ENCODE assay signal across 9 cellular contexts in genomic region chr9:130432796-130433167, GRCh38. TPM values are rescaled to one million over a fixed set of nuclear protein-coding genes. Genes with fewer than 3 reads are reported as not detected.
DNase-seq lines count a peak whose midpoint lies in the region; ATAC-seq and TF ChIP-seq lines count a peak whose summit lies in the region.
"Had no signal": no experiment of that assay in that cellular context is flagged by ENCODE, and none has a peak within 500 bp of the region (broad histone marks: within the 10 kb centered on the region; RNA-seq: fewer than 3 reads in every experiment).

No MANE protein-coding gene starts in this region.

- H3K9me3 ChIP-seq in AG04450 (ENCODE audit: control insufficient read depth, insufficient read depth, low read length), result peaks cover 16% of the 10 kb centered on the region
- no peaks in the 10 kb centered on the region for H3K9me3 ChIP-seq in esophagus muscularis mucosa
- no peaks in the 10 kb centered on the region for H3K9me3 ChIP-seq in effector memory CD4-positive, alpha-beta T cell (ENCODE audit: control insufficient read depth, low read length)
- H3K9me3 ChIP-seq: gastrocnemius medialis had no signal

- DNase-seq in AG04450 (ENCODE audit: low read depth, low spot score) (no peak), NCI-H69 (lab: John Stamatoyannopoulos, UW) (peak; percentile 68), esophagus muscularis mucosa (ENCODE audit: extremely low spot score) (no peak), natural killer cell (no peak), NOMO-1 (lab: John Stamatoyannopoulos, UW; ENCODE audit: unreplicated experiment in 2 of 2) (no peak)
- DNase-seq in effector memory CD4-positive, alpha-beta T cell, result no peak
- no peak for DNase-seq in activated naive CD4-positive, alpha-beta T cell (lab: John Stamatoyannopoulos, UW)
- DNase-seq: gastrocnemius medialis had no signal

- no peak overlapping the region for H3K27ac Mint-ChIP-seq in natural killer cell

- H3K9me3 Mint-ChIP-seq in natural killer cell, result no peaks in the 10 kb centered on the region

- POLR2A ChIA-PET in AG04450 (lab: Yijun Ruan, JAX), result no interaction called here

- TF ChIP-seq CTCF in AG04450 (IDR thresholded peaks at IDR 0.05; ENCODE audit: low read depth, low read length) (no peak), esophagus muscularis mucosa (IDR thresholded peaks at IDR 0.05) (no peak), natural killer cell (IDR thresholded peaks at IDR 0.05) (no peak)

- H3K27ac ChIP-seq in AG04450 (ENCODE audit: low read depth, low read length), result no peak overlapping the region
- H3K27ac ChIP-seq in esophagus muscularis mucosa (replicated peaks in 1 of 4), result no peak overlapping the region
- no peak overlapping the region for H3K27ac ChIP-seq in effector memory CD4-positive, alpha-beta T cell (ENCODE audit: insufficient read depth, low read length, poor library complexity, severe bottlenecking)
- H3K27ac ChIP-seq: gastrocnemius medialis had no signal

- intact Hi-C loops in esophagus muscularis mucosa (cut with DNase I), result loop anchor here (10.0 kb wide), 1 partner anchor 188 kb away; no protein-coding TSS in a partner anchor
- intact Hi-C loops in natural killer cell (cut with micrococcal nuclease), result no loop called here

- peaks cover 5 to 17% (median 13%) of the 10 kb centered on the region in 4 donors for H3K4me1 ChIP-seq in esophagus muscularis mucosa
- H3K4me1 ChIP-seq in effector memory CD4-positive, alpha-beta T cell (ENCODE audit: control insufficient read depth, insufficient read depth, low read length, poor library complexity, severe bottlenecking), result no peaks in the 10 kb centered on the region
- H3K4me1 ChIP-seq: gastrocnemius medialis had no signal

- TF ChIP-seq EP300 in esophagus muscularis mucosa (IDR thresholded peaks at IDR 0.05), result no peak

- H3K27me3 Mint-ChIP-seq in natural killer cell (ENCODE audit: low read depth in 2 of 2), result peaks cover 20 to 27% of the 10 kb centered on the region in 2 donors

- CTCF ChIA-PET in AG04450 (lab: Charles Lee), result interaction anchor here (1.2 kb wide), 1 partner anchor 10 kb away, joined by 4 read pairs; no protein-coding TSS in a partner anchor

- TF ChIP-seq POLR2A in esophagus muscularis mucosa (IDR thresholded peaks at IDR 0.05; ENCODE audit: low read depth), result no peak

- H3K4me3 ChIP-seq in AG04450 (ENCODE audit: low read depth, low read length) (0 out of 2 replicates have a peak overlapping the region, but pooled peaks have one; percentile 18), esophagus muscularis mucosa (peak overlapping the region; percentile 47 to 58 (median 50))
- H3K4me3 ChIP-seq in effector memory CD4-positive, alpha-beta T cell (ENCODE audit: insufficient read depth, low read depth, low read length, poor library complexity, severe bottlenecking), result no peak overlapping the region
- H3K4me3 ChIP-seq: gastrocnemius medialis had no signal

- peak overlapping the region; percentile 56 for H3K4me3 Mint-ChIP-seq in natural killer cell

- H3K36me3 Mint-ChIP-seq in natural killer cell, result no peaks in the 10 kb centered on the region

- H3K36me3 ChIP-seq in esophagus muscularis mucosa, result peaks cover 0 to 15% (median 4%) of the 10 kb centered on the region in 4 donors
- H3K36me3 ChIP-seq in effector memory CD4-positive, alpha-beta T cell (ENCODE audit: control insufficient read depth, insufficient read depth, low read length), result no peaks in the 10 kb centered on the region
- H3K36me3 ChIP-seq: gastrocnemius medialis had no signal

- H3K4me1 Mint-ChIP-seq in natural killer cell, result peaks cover 0 to 4% of the 10 kb centered on the region in 2 donors

- 66% methylated on average over 9 of the region's 16 CpGs for WGBS in esophagus muscularis mucosa

- H3K27me3 ChIP-seq in AG04450 (ENCODE audit: control insufficient read depth, insufficient read depth, low read length) (peaks cover 19% of the 10 kb centered on the region), esophagus muscularis mucosa (peaks cover 0 to 20% (median 0%) of the 10 kb centered on the region in 4 donors)
- peaks cover 12% of the 10 kb centered on the region for H3K27me3 ChIP-seq in effector memory CD4-positive, alpha-beta T cell (replicated peaks; ENCODE audit: control insufficient read depth, insufficient read depth, low read length, poor library complexity, severe bottlenecking)
- H3K27me3 ChIP-seq: gastrocnemius medialis had no signal

- ATAC-seq in natural killer cell (no peak), HG03175 (IDR thresholded peaks at IDR 0.05; ENCODE audit: unreplicated experiment) (no peak)
- ATAC-seq: gastrocnemius medialis had no signal

RNA-seq across cellular contexts. Expression of gene ASS1, which starts 12.0 kb away (rescaled TPM):
- polyA plus RNA-seq in AG04450 (2011; rRNA removed), result 99.5 and 115 TPM in 2 replicates
- 45.7 and 55.9 TPM in 2 replicates for polyA minus RNA-seq in AG04450 (2011; rRNA and poly(A)+ RNA removed)
- total RNA-seq in esophagus muscularis mucosa (100 to 1,000 TPM in 1 of 4 donors, 10 to 100 TPM in 3; 67.7 to 113 (median 97.1) TPM), natural killer cell (1 to 10 TPM in 1 of 3 donors, not detected in 2; 1.3 TPM)

Comparison
In these comparisons a context has a peak if more than half of its experiments do, and no peak if none do; other contexts are left out.
1. RNA of gene ASS1, which starts 12.0 kb away (total RNA-seq): 67.7 to 113 TPM in esophagus muscularis mucosa; 1.3 TPM in natural killer cell; every median in the first group is over 10 times any median in the second.